In genomic region chr6:39980839-39981580, GRCh38 we compare ENCODE assay signal across 8 cellular contexts. TPM values are rescaled to one million over a fixed set of nuclear protein-coding genes. Genes with fewer than 3 reads are reported as not detected.
A peak's percentile ranks its signal among the peaks of the same experiment; 100 is the strongest.
DNase-seq lines count a peak whose midpoint lies in the region; TF ChIP-seq lines count a peak whose summit lies in the region.

No MANE protein-coding gene starts in this region.

- H3K79me2 ChIP-seq in Karpas-422 (ENCODE audit: low read length) (no peaks in the 10 kb centered on the region), neural progenitor cell (ENCODE audit: low read depth) (no peaks in the 10 kb centered on the region)

- no peaks in the 10 kb centered on the region for H4K20me1 ChIP-seq in Karpas-422 (ENCODE audit: insufficient read depth, low read depth, low read length)
- H4K20me1 ChIP-seq in neural progenitor cell (ENCODE audit: low read depth), result no peaks in the 10 kb centered on the region

- no peaks in the 10 kb centered on the region for H3K36me3 Mint-ChIP-seq in neural progenitor cell

- peaks cover 7% of the 10 kb centered on the region for H3K27me3 Mint-ChIP-seq in neural progenitor cell (ENCODE audit: insufficient read depth, low read depth)

- H3K9ac ChIP-seq in Karpas-422 (ENCODE audit: low read length) (no peak overlapping the region), neural progenitor cell (no peak overlapping the region)

- H3K27ac ChIP-seq in Karpas-422 (ENCODE audit: low read length), result no peak overlapping the region
- no peak overlapping the region for H3K27ac ChIP-seq in neural progenitor cell

- no peaks in the 10 kb centered on the region for H3K9me3 Mint-ChIP-seq in neural progenitor cell

- H3K27me3 ChIP-seq in Karpas-422 (ENCODE audit: low read length), result no peaks in the 10 kb centered on the region
- no peaks in the 10 kb centered on the region for H3K27me3 ChIP-seq in neural progenitor cell

- no peak overlapping the region for H3K27ac Mint-ChIP-seq in neural progenitor cell

- no peaks in the 10 kb centered on the region for H3F3A ChIP-seq in neural progenitor cell (ENCODE audit: low read depth)

- TF ChIP-seq CTCF in fibroblast of pulmonary artery (IDR thresholded peaks at IDR 0.05; ENCODE audit: low read length, missing control alignments), result peak; percentile 58
- TF ChIP-seq CTCF in neural progenitor cell (IDR thresholded peaks at IDR 0.05), result peak; percentile 65

- H2AFZ ChIP-seq in Karpas-422 (ENCODE audit: low read length), result no peak overlapping the region
- H2AFZ ChIP-seq in neural progenitor cell (replicated peaks), result no peak overlapping the region

- no peak overlapping the region for H3K4me3 Mint-ChIP-seq in neural progenitor cell

- H3K4me2 ChIP-seq in Karpas-422 (ENCODE audit: low read depth, low read length, poor library complexity, severe bottlenecking), result no peak overlapping the region
- H3K4me2 ChIP-seq in neural progenitor cell, result no peak overlapping the region

- no peaks in the 10 kb centered on the region for H3K9me3 ChIP-seq in Karpas-422 (ENCODE audit: low read length)
- H3K9me3 ChIP-seq in neural progenitor cell (ENCODE audit: low read depth), result no peaks in the 10 kb centered on the region

- no peak overlapping the region for H3K4me3 ChIP-seq in Karpas-422 (ENCODE audit: low read length)
- no peak overlapping the region for H3K4me3 ChIP-seq in fibroblast of pulmonary artery (replicated peaks; ENCODE audit: low read depth, low read length)
- no peak overlapping the region for H3K4me3 ChIP-seq in neural progenitor cell

- H3K36me3 ChIP-seq in Karpas-422 (ENCODE audit: insufficient read depth, low read length) (no peaks in the 10 kb centered on the region), neural progenitor cell (no peaks in the 10 kb centered on the region)

- no peaks in the 10 kb centered on the region for H3K9me2 ChIP-seq in Karpas-422 (replicated peaks; ENCODE audit: insufficient read depth, low read length)

- H3K4me1 ChIP-seq in Karpas-422 (ENCODE audit: low read length), result peaks cover 9% of the 10 kb centered on the region
- H3K4me1 ChIP-seq in neural progenitor cell, result no peaks in the 10 kb centered on the region

- peaks cover 4% of the 10 kb centered on the region for H3K4me1 Mint-ChIP-seq in neural progenitor cell

- DNase-seq in NCI-H1417 (lab: John Stamatoyannopoulos, UW), result peak; percentile 22 to 78 (median 34)
- DNase-seq in NCI-H1417 treated with DMSO at 0.1 percent for 48 hours (lab: John Stamatoyannopoulos, UW), result no peak
- DNase-seq in Karpas-422, result peak; percentile 85
- peak; percentile 13 for DNase-seq in SHP77 treated with DMSO at 0.1 percent for 48 hours (lab: John Stamatoyannopoulos, UW)
- DNase-seq in fibroblast of pulmonary artery (ENCODE audit: low read depth), result peak; percentile 72
- DNase-seq in neural progenitor cell (ENCODE audit: low spot score), result peak; percentile 74
- DNase-seq in cortex of kidney (lab: John Stamatoyannopoulos, UW), result no peak
- DNase-seq in stimulated activated CD4-positive, alpha-beta T cell treated with anti-CD3 and anti-CD28 coated beads, Interleukin-4, amount 100 ng/mL, for 1 hour, result no peak

RNA-seq across cellular contexts. Expression of gene MOCS1, which starts 46.7 kb away (rescaled TPM):
- total RNA-seq in Karpas-422 (2014; rRNA removed; shearing (Covaris generic); ENCODE audit: low replicate concordance), result not detected in 2 replicates
- total RNA-seq in neural progenitor cell (ENCODE audit: low replicate concordance), result 11.3 and 17.9 TPM in 2 replicates

Comparison
In these comparisons a context has a peak if more than half of its experiments do, and no peak if none do; other contexts are left out.
1. DNase-seq: peak in NCI-H1417 (3 of 3), Karpas-422 (single experiment), SHP77 treated with DMSO at 0.1 percent for 48 hours (single experiment), fibroblast of pulmonary artery (single experiment) and neural progenitor cell (single experiment); none in NCI-H1417 treated with DMSO at 0.1 percent for 48 hours (single experiment), cortex of kidney (single experiment) and stimulated activated CD4-positive, alpha-beta T cell treated with anti-CD3 and anti-CD28 coated beads, Interleukin-4, amount 100 ng/mL, for 1 hour (single experiment).
2. RNA of gene MOCS1, which starts 46.7 kb away (total RNA-seq): 11.3 to 17.9 TPM in neural progenitor cell; not detected in Karpas-422; every median in the first group is over 10 times any median in the second.